ENCODE assay signal across 16 cellular contexts in the genomic region with DNA sequence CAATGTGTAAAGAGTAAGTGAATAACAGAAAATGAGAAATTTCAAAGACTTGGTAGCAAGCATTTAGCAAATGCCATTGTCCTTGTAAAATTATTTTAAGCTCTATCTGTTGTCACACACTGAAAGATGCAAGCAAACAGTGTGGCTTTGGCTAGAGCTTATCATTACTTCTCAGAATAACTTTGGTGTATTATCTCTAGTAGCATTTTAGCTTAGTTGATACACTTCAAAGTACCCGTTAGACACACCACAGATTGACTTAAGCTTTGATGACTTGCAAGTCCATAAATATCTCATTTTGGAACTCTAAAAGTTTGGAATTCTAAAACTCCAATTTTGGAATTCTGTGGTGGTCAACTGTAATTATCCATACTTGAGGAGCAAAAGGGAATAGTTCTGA.
"Had no signal": no experiment of that assay in that cellular context is flagged by ENCODE, and none has a peak within 500 bp of the region (broad histone marks: within the 10 kb centered on the region; RNA-seq: fewer than 3 reads in every experiment).

No MANE protein-coding gene starts in this region.

- H3K36me3 ChIP-seq: left lung, pancreas, SJCRH30, tibial nerve had no signal

- H3K27ac ChIP-seq: left lung, pancreas, SJCRH30, tibial nerve, VCaP had no signal

- H3K4me3 ChIP-seq: left lung, pancreas, SJCRH30, skin epidermis, tibial nerve had no signal

- H3K27ac Mint-ChIP-seq: activated CD4-positive, alpha-beta memory T cell treated with anti-CD3 and anti-CD28 coated beads, Interleukin-2, amount 10 ng/mL, durations not matched to agents 7 days and 5 days; activated T-helper 1 cell treated with anti-CD3 and anti-CD28 coated beads, Interleukin-12 subunit alpha, Interleukin-12 subunit beta, Interleukin-2, Interleukin-4 antibody, amounts not matched to agents 30 ng/mL and 10 ng/mL and 1 ng/mL, durations not matched to agents 14 hours and 24 hours and 36 hours; stimulated activated naive B cell treated with anti-CD40 and anti-IgM and Interleukin-4, amounts not matched to agents 10 μg/mL and 1 μg/mL and 100 μg/mL, for 72 hours; T-helper 2 cell treated with Interferon-gamma antibody and Interleukin-4, amounts not matched to agents 5 μg/mL and 100 μg/mL, for 36 hours had no signal

- H3K9me3 Mint-ChIP-seq: activated CD4-positive, alpha-beta memory T cell treated with anti-CD3 and anti-CD28 coated beads, Interleukin-2, amount 10 ng/mL, durations not matched to agents 7 days and 5 days; activated T-helper 1 cell treated with anti-CD3 and anti-CD28 coated beads, Interleukin-12 subunit alpha, Interleukin-12 subunit beta, Interleukin-2, Interleukin-4 antibody, amounts not matched to agents 30 ng/mL and 10 ng/mL and 1 ng/mL, durations not matched to agents 14 hours and 24 hours and 36 hours had no signal

- DNase-seq: activated CD4-positive, alpha-beta memory T cell treated with anti-CD3 and anti-CD28 coated beads, Interleukin-2, amount 10 ng/mL, durations not matched to agents 7 days and 5 days; activated CD8-positive, alpha-beta memory T cell treated with anti-CD3 and anti-CD28 coated beads, Interleukin-2, amount 50 U/mL, for 48 hours; activated naive CD4-positive, alpha-beta T cell treated with Interleukin-2 at 50 U/mL for 16 hours; central memory CD4-positive, alpha-beta T cell; cortex of kidney; left lung; mesenchymal stem cell; pancreas; SJCRH30; stimulated activated CD4-positive, alpha-beta T cell treated with anti-CD3 and anti-CD28 coated beads, Interleukin-1b, Interleukin-23, amount 100 ng/mL, for 48 hours; stimulated activated naive B cell treated with anti-CD40 and anti-IgM and Interleukin-4, amounts not matched to agents 10 μg/mL and 1 μg/mL and 100 μg/mL, for 72 hours had no signal

- H3K27me3 Mint-ChIP-seq: activated CD4-positive, alpha-beta memory T cell treated with anti-CD3 and anti-CD28 coated beads, Interleukin-2, amount 10 ng/mL, durations not matched to agents 7 days and 5 days; stimulated activated naive B cell treated with anti-CD40 and anti-IgM and Interleukin-4, amounts not matched to agents 10 μg/mL and 1 μg/mL and 100 μg/mL, for 72 hours had no signal

- ATAC-seq: left lung; pancreas; stimulated activated naive B cell treated with anti-CD40 and anti-IgM and Interleukin-4, amounts not matched to agents 10 μg/mL and 1 μg/mL and 100 μg/mL, for 72 hours had no signal

- H3K9me3 ChIP-seq: left lung, pancreas, SJCRH30, tibial nerve had no signal

- H3K27me3 ChIP-seq: left lung, pancreas, SJCRH30, tibial nerve had no signal

- H3K4me3 Mint-ChIP-seq: activated CD4-positive, alpha-beta memory T cell treated with anti-CD3 and anti-CD28 coated beads, Interleukin-2, amount 10 ng/mL, durations not matched to agents 7 days and 5 days; activated T-helper 1 cell treated with anti-CD3 and anti-CD28 coated beads, Interleukin-12 subunit alpha, Interleukin-12 subunit beta, Interleukin-2, Interleukin-4 antibody, amounts not matched to agents 30 ng/mL and 10 ng/mL and 1 ng/mL, durations not matched to agents 14 hours and 24 hours and 36 hours; stimulated activated naive B cell treated with anti-CD40 and anti-IgM and Interleukin-4, amounts not matched to agents 10 μg/mL and 1 μg/mL and 100 μg/mL, for 72 hours; T-helper 2 cell treated with Interferon-gamma antibody and Interleukin-4, amounts not matched to agents 5 μg/mL and 100 μg/mL, for 36 hours had no signal
